ENCODE assay signal across 7 cellular contexts in the genomic region with DNA sequence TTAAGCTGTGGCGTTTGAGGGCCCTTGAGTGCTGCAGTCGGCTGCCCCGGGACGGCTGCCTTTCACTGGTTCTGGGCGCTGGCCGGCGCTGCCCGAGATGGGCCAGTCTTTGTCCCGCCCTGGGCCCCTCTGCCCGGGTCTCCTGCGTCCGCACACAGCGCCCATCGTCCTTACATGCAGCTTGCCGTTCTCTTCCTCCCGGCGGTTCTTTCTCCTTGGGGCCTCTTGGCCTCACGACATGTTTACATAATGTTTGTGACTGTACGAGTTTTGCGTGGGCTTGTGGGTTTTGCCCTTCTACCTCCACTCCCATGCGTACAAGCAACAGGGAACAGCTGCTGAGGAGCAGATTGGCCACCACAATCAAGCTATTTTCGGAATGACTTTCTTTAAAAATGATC. TPM values are rescaled to one million over a fixed set of nuclear protein-coding genes. Genes with fewer than 3 reads are reported as not detected.
A peak's percentile ranks its signal among the peaks of the same experiment; 100 is the strongest.
DNase-seq lines count a peak whose midpoint lies in the region; ATAC-seq and TF ChIP-seq lines count a peak whose summit lies in the region.

No MANE protein-coding gene starts in this region.

- TF ChIP-seq CTCF in GM12864 (IDR thresholded peaks at IDR 0.05; ENCODE audit: low read depth, low read length, missing control alignments) (no peak), endodermal cell (conservative IDR thresholded peaks at IDR 0.05) (no peak)

- peak; percentile 31 for ATAC-seq in GM21619 (IDR thresholded peaks at IDR 0.05; ENCODE audit: unreplicated experiment)
- peak; percentile 56 to 65 for ATAC-seq in stimulated activated naive B cell treated with anti-CD40 and anti-IgM and Interleukin-4, amounts not matched to agents 10 μg/mL and 1 μg/mL and 100 μg/mL, for 72 hours (replicated peaks)

- H3K4me3 Mint-ChIP-seq in endodermal cell, result peak overlapping the region; percentile 87
- peak overlapping the region; percentile 94 to 99 for H3K4me3 Mint-ChIP-seq in stimulated activated naive B cell treated with anti-CD40 and anti-IgM and Interleukin-4, amounts not matched to agents 10 μg/mL and 1 μg/mL and 100 μg/mL, for 72 hours

- no peaks in the 10 kb centered on the region for H3K36me3 Mint-ChIP-seq in endodermal cell (ENCODE audit: low read depth)
- H3K36me3 Mint-ChIP-seq in stimulated activated naive B cell treated with anti-CD40 and anti-IgM and Interleukin-4, amounts not matched to agents 10 μg/mL and 1 μg/mL and 100 μg/mL, for 72 hours, result peaks cover 2 to 5% of the 10 kb centered on the region in 2 donors

- H3K27me3 Mint-ChIP-seq in endodermal cell (ENCODE audit: insufficient read depth), result no peaks in the 10 kb centered on the region
- H3K27me3 Mint-ChIP-seq in stimulated activated naive B cell treated with anti-CD40 and anti-IgM and Interleukin-4, amounts not matched to agents 10 μg/mL and 1 μg/mL and 100 μg/mL, for 72 hours, result peaks cover 5% of the 10 kb centered on the region in 2 donors

- H3K4me3 ChIP-seq in GM12864 (ENCODE audit: low read depth, low read length) (peak overlapping the region; percentile 54), HUES64 (ENCODE audit: low read length) (peak overlapping the region; percentile 88), endodermal cell (ENCODE audit: low read length) (peak overlapping the region; percentile 92), mesodermal cell (ENCODE audit: extremely low read depth, insufficient read depth, low read length, poor library complexity, severe bottlenecking) (peak overlapping the region; percentile 92)

- DNase-seq in GM12864 (ENCODE audit: low read depth) (peak; percentile 55), endodermal cell (peak; percentile 84)
- peak; percentile 21 for DNase-seq in activated CD4-positive, alpha-beta T cell treated with anti-CD3 and anti-CD28 coated beads, Interleukin-2, amount 50 U/mL, for 1 hour
- peak; percentile 63 for DNase-seq in stimulated activated naive B cell treated with anti-CD40 and anti-IgM and Interleukin-4, amounts not matched to agents 10 μg/mL and 1 μg/mL and 100 μg/mL, for 72 hours

- no peaks in the 10 kb centered on the region for H3K9me3 Mint-ChIP-seq in endodermal cell
- no peaks in the 10 kb centered on the region for H3K9me3 Mint-ChIP-seq in stimulated activated naive B cell treated with anti-CD40 and anti-IgM and Interleukin-4, amounts not matched to agents 10 μg/mL and 1 μg/mL and 100 μg/mL, for 72 hours

- peaks cover 24% of the 10 kb centered on the region for H3K4me1 Mint-ChIP-seq in endodermal cell
- peaks cover 10 to 24% of the 10 kb centered on the region in 2 donors for H3K4me1 Mint-ChIP-seq in stimulated activated naive B cell treated with anti-CD40 and anti-IgM and Interleukin-4, amounts not matched to agents 10 μg/mL and 1 μg/mL and 100 μg/mL, for 72 hours

- H3K27ac Mint-ChIP-seq in endodermal cell, result peak overlapping the region; percentile 91
- peak overlapping the region; percentile 97 for H3K27ac Mint-ChIP-seq in stimulated activated naive B cell treated with anti-CD40 and anti-IgM and Interleukin-4, amounts not matched to agents 10 μg/mL and 1 μg/mL and 100 μg/mL, for 72 hours

- peaks cover 29% of the 10 kb centered on the region for H3K4me1 ChIP-seq in HUES64 (ENCODE audit: insufficient read depth, low read length)
- peaks cover 3% of the 10 kb centered on the region for H3K4me1 ChIP-seq in endodermal cell (ENCODE audit: control insufficient read depth, insufficient read depth, low read length)
- H3K4me1 ChIP-seq in mesodermal cell (ENCODE audit: control insufficient read depth, insufficient read depth, low read length, poor library complexity, severe bottlenecking), result peaks cover 7% of the 10 kb centered on the region

- WGBS in HUES64, result under 1% methylated on average over 22 of the region's 22 CpGs
- 0 to 1% methylated on average over 15 to 22 of the region's 22 CpGs for WGBS in endodermal cell (ENCODE audit: insufficient coverage in 1 of 2, insufficient read length in 1 of 2), 2 experiments
- WGBS in mesodermal cell (ENCODE audit: insufficient coverage in 2 of 2), 2 experiments, result 0% methylated on average over 15 to 18 of the region's 22 CpGs

- H3K9ac ChIP-seq in HUES64 (ENCODE audit: low read depth, low read length) (peak overlapping the region; percentile 96), endodermal cell (ENCODE audit: extremely low read depth, low read length, poor library complexity, severe bottlenecking) (peak overlapping the region; percentile 90)

- H3K9me3 ChIP-seq in HUES64 (ENCODE audit: insufficient read depth, low read depth, low read length), result no peaks in the 10 kb centered on the region
- H3K9me3 ChIP-seq in endodermal cell (ENCODE audit: control insufficient read depth, low read length), result no peaks in the 10 kb centered on the region
- H3K9me3 ChIP-seq in mesodermal cell (ENCODE audit: control insufficient read depth, low read length), result no peaks in the 10 kb centered on the region

- no peaks in the 10 kb centered on the region for H3K27me3 ChIP-seq in HUES64 (ENCODE audit: insufficient read depth, low read length)
- no peaks in the 10 kb centered on the region for H3K27me3 ChIP-seq in endodermal cell (ENCODE audit: control insufficient read depth, insufficient read depth, low read length, poor library complexity, severe bottlenecking)

- H3K36me3 ChIP-seq in HUES64 (ENCODE audit: insufficient read depth, low read length), result no peaks in the 10 kb centered on the region
- no peaks in the 10 kb centered on the region for H3K36me3 ChIP-seq in endodermal cell (ENCODE audit: control insufficient read depth, insufficient read depth, low read length)
- H3K36me3 ChIP-seq in mesodermal cell (ENCODE audit: control insufficient read depth, insufficient read depth, low read length), result peaks cover 16% of the 10 kb centered on the region

- peak overlapping the region; percentile 94 for H3K27ac ChIP-seq in HUES64 (ENCODE audit: low read depth, low read length)
- H3K27ac ChIP-seq in endodermal cell (ENCODE audit: low read depth, low read length), result peak overlapping the region; percentile 100
- H3K27ac ChIP-seq in mesodermal cell (ENCODE audit: low read depth, low read length, severe bottlenecking), result peak overlapping the region; percentile 99

RNA-seq across cellular contexts. Expression of gene TNPO1, which starts 0.6 kb away (rescaled TPM):
- 146 TPM for polyA plus RNA-seq in HUES64 (2013, experiment 1 of 2)
- polyA plus RNA-seq in HUES64 (2013, experiment 2 of 2), result 127 TPM
- total RNA-seq in endodermal cell, result 100 to 1,000 TPM; 133 to 141 TPM
- 144 TPM for polyA plus RNA-seq in endodermal cell (2013, experiment 1 of 2)
- polyA plus RNA-seq in endodermal cell (2013, experiment 2 of 2), result 144 TPM
- polyA plus RNA-seq in mesodermal cell (2013, experiment 1 of 2), result 254 TPM
- polyA plus RNA-seq in mesodermal cell (2013, experiment 2 of 2), result 260 TPM

Comparison
In these comparisons a context has a peak if more than half of its experiments do, and no peak if none do; other contexts are left out.
1. Peak in every context shown above with its lines: DNase-seq, ATAC-seq, H3K4me3 ChIP-seq and H3K27ac ChIP-seq.
2. DNase-seq: peak in every context shown above with its lines; median percentile 84 in endodermal cell; 63 in stimulated activated naive B cell treated with anti-CD40 and anti-IgM and Interleukin-4, amounts not matched to agents 10 μg/mL and 1 μg/mL and 100 μg/mL, for 72 hours; 55 in GM12864; 21 in activated CD4-positive, alpha-beta T cell treated with anti-CD3 and anti-CD28 coated beads, Interleukin-2, amount 50 U/mL, for 1 hour.